In genomic region chr6:159094444-159095252, GRCh38 we compare ENCODE assay signal across 1 cellular context.
TF ChIP-seq lines count a peak whose summit lies in the region.

No MANE protein-coding gene starts in this region.

TF ChIP-seq in HepG2, 621 proteins besides CTCF, POLR2A, EP300 and RAD21:
- TF ChIP-seq PAXIP1 (CRISPR knock-in tag; conservative IDR thresholded peaks at IDR 0.05) (no peak), BCLAF1 (IDR thresholded peaks at IDR 0.05) (no peak), DR1 (CRISPR knock-in tag; IDR thresholded peaks at IDR 0.05) (no peak), JUN (CRISPR knock-in tag; IDR thresholded peaks at IDR 0.05) (no peak), GFI1 (CRISPR knock-in tag; IDR thresholded peaks at IDR 0.05; ENCODE audit: borderline replicate concordance) (no peak), CHCHD3 (CRISPR knock-in tag; IDR thresholded peaks at IDR 0.05) (no peak), ZSCAN21 (CRISPR knock-in tag; IDR thresholded peaks at IDR 0.05; ENCODE audit: borderline replicate concordance) (no peak), NRL (CRISPR knock-in tag; IDR thresholded peaks at IDR 0.05; ENCODE audit: borderline replicate concordance) (no peak), ZNF724P (CRISPR knock-in tag; IDR thresholded peaks at IDR 0.05; ENCODE audit: borderline replicate concordance) (no peak), ZNF484 (CRISPR knock-in tag; IDR thresholded peaks at IDR 0.05; ENCODE audit: borderline replicate concordance, low read depth) (no peak), KLF15 (CRISPR knock-in tag; IDR thresholded peaks at IDR 0.05; ENCODE audit: borderline replicate concordance) (no peak), HOXD1 (CRISPR knock-in tag; IDR thresholded peaks at IDR 0.05) (no peak), TBP (CRISPR knock-in tag; IDR thresholded peaks at IDR 0.05) (no peak), SNAPC2 (CRISPR knock-in tag; IDR thresholded peaks at IDR 0.05) (no peak), SP2 (CRISPR knock-in tag; IDR thresholded peaks at IDR 0.05) (no peak), DPF2 (CRISPR knock-in tag; IDR thresholded peaks at IDR 0.05; ENCODE audit: borderline replicate concordance, low read depth) (no peak), ZNF207 (IDR thresholded peaks at IDR 0.05; ENCODE audit: borderline replicate concordance) (no peak), PCBP1 (IDR thresholded peaks at IDR 0.05; ENCODE audit: borderline replicate concordance, low read depth, low read length) (no peak)
